In the genomic region with DNA sequence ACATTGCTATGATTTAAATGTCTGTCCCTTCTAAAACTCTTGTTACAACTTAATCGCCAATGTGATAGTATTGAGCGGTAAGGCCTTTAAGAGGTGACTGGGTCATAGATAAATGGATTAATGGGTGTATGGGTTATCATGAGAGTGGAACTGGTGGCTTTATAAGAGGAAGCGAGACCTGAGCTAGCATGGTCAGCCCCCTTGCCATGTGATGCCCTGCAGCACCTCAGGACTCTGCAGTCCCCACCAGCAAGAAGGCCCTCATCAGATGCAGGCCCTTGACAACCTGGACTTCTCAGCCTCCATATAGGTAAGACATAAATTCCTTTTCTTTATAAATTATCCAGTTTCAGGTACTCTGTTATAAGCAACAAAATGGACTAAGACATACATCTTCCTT, we compare ENCODE assay signal across 23 cellular contexts. TPM values are rescaled to one million over a fixed set of nuclear protein-coding genes. Genes with fewer than 3 reads are reported as not detected.
A peak's percentile ranks its signal among the peaks of the same experiment; 100 is the strongest.
DNase-seq lines count a peak whose midpoint lies in the region; ATAC-seq, FAIRE-seq and TF ChIP-seq lines count a peak whose summit lies in the region.
"Had no signal": no experiment of that assay in that cellular context is flagged by ENCODE, and none has a peak within 500 bp of the region (broad histone marks: within the 10 kb centered on the region; RNA-seq: fewer than 3 reads in every experiment).

No MANE protein-coding gene starts in this region.

- 99% methylated on average over 3 of the region's 3 CpGs for WGBS in HepG2 (ENCODE audit: low lambda C conversion rate)
- 100% methylated on average over 1 of the region's 3 CpGs for WGBS in right lobe of liver (ENCODE audit: insufficient coverage, low coverage, low lambda C conversion rate, missing lambda C conversion rate)

- no peaks in the 10 kb centered on the region for H4K20me1 ChIP-seq in HepG2 (ENCODE audit: insufficient read depth, low read length)
- H4K20me1 ChIP-seq in PC-9 (ENCODE audit: insufficient read depth) = no peaks in the 10 kb centered on the region

- H3K27me3 ChIP-seq in HepG2 (ENCODE audit: control insufficient read depth in 1 of 2, insufficient read depth in 2 of 2, low read length in 2 of 2) (no peaks in the 10 kb centered on the region), right lobe of liver (no peaks in the 10 kb centered on the region), brain microvascular endothelial cell (replicated peaks) (no peaks in the 10 kb centered on the region), PC-9 (ENCODE audit: insufficient read depth, low read depth) (no peaks in the 10 kb centered on the region)
- H3K27me3 ChIP-seq: BLaER1 treated with 17β-estradiol and CSF1 and Interleukin-3, amounts not matched to agents 10 nM and 100 nM had no signal

- H3K4me1 Mint-ChIP-seq in T-helper 2 cell treated with Interferon-gamma antibody and Interleukin-4, amounts not matched to agents 5 μg/mL and 100 μg/mL, for 36 hours (ENCODE audit: low read depth) = peaks cover 2% of the 10 kb centered on the region
- H3K4me1 Mint-ChIP-seq in neural crest cell = no peaks in the 10 kb centered on the region

- no TSS peak for BruUV-seq in HepG2 (replicated peaks; lab: Mats Ljungman, UMichigan)
- no TSS peak for BruUV-seq in PC-9 (replicated peaks; lab: Mats Ljungman, UMichigan)

- H3K4me3 ChIP-seq in HepG2 (replicated peaks in 1 of 3; ENCODE audit: insufficient read depth in 1 of 3, low read depth in 2 of 3, low read length in 3 of 3) (no peak overlapping the region), right lobe of liver (no peak overlapping the region), brain microvascular endothelial cell (ENCODE audit: low read depth, low read length) (no peak overlapping the region), PC-9 (no peak overlapping the region)
- H3K4me3 ChIP-seq: A549; BLaER1 treated with 17β-estradiol and CSF1 and Interleukin-3, amounts not matched to agents 10 nM and 100 nM had no signal

- H3K27ac ChIP-seq in HepG2 (ENCODE audit: extremely low read length, insufficient read depth, low read length) (peak overlapping the region; percentile 56), right lobe of liver (no peak overlapping the region), brain microvascular endothelial cell (no peak overlapping the region), PC-9 (no peak overlapping the region)
- H3K27ac ChIP-seq: 22Rv1; A549; BLaER1 treated with 17β-estradiol and CSF1 and Interleukin-3, amounts not matched to agents 10 nM and 100 nM; C4-2B had no signal

- no peak overlapping the region for H3K4me3 Mint-ChIP-seq in T-helper 2 cell treated with Interferon-gamma antibody and Interleukin-4, amounts not matched to agents 5 μg/mL and 100 μg/mL, for 36 hours
- H3K4me3 Mint-ChIP-seq in neural crest cell = no peak overlapping the region
- H3K4me3 Mint-ChIP-seq: B cell; CD4-positive, alpha-beta T cell; CD8-positive, alpha-beta T cell had no signal

- TF ChIP-seq POLR2A in HepG2 (IDR thresholded peaks at IDR 0.05; ENCODE audit: insufficient read depth in 1 of 2, low read depth in 2 of 2, low read length in 2 of 2) (no peak), right lobe of liver (IDR thresholded peaks at IDR 0.05) (no peak)

- H3K9me3 Mint-ChIP-seq in T-helper 2 cell treated with Interferon-gamma antibody and Interleukin-4, amounts not matched to agents 5 μg/mL and 100 μg/mL, for 36 hours = no peaks in the 10 kb centered on the region
- H3K9me3 Mint-ChIP-seq in neural crest cell = no peaks in the 10 kb centered on the region
- H3K9me3 Mint-ChIP-seq: CD4-positive, alpha-beta T cell; CD8-positive, alpha-beta T cell had no signal

- no peaks in the 10 kb centered on the region for H3K27me3 Mint-ChIP-seq in T-helper 2 cell treated with Interferon-gamma antibody and Interleukin-4, amounts not matched to agents 5 μg/mL and 100 μg/mL, for 36 hours (ENCODE audit: low read depth)
- no peaks in the 10 kb centered on the region for H3K27me3 Mint-ChIP-seq in neural crest cell (ENCODE audit: low read depth)
- H3K27me3 Mint-ChIP-seq: B cell; CD4-positive, alpha-beta T cell had no signal

- H3K4me2 ChIP-seq in HepG2 (ENCODE audit: low read depth, low read length) = peak overlapping the region; percentile 64; the same call in 1 of the 2 replicates
- no peak overlapping the region for H3K4me2 ChIP-seq in PC-9
- H3K4me2 ChIP-seq: A549; BLaER1 treated with 17β-estradiol and CSF1 and Interleukin-3, amounts not matched to agents 10 nM and 100 nM had no signal

- no peak for DNase-seq in T-helper 2 cell treated with Interferon-gamma antibody and Interleukin-4, amounts not matched to agents 5 μg/mL and 100 μg/mL, for 36 hours (ENCODE audit: low spot score)
- DNase-seq in T-helper 2 cell (no peak), HepG2 (ENCODE audit: low spot score) (no peak), right lobe of liver (no peak), neural crest cell (ENCODE audit: low read depth, low spot score) (no peak), brain microvascular endothelial cell (no peak), PC-9 (no peak)
- DNase-seq: AML-193; Caco-2; Calu3; CD4-positive, alpha-beta T cell; CD8-positive, alpha-beta T cell; DMS79 treated with DMSO at 0.1 percent for 48 hours; GF-D8 had no signal

- TF ChIP-seq CTCF in HepG2 (CRISPR knock-in tag; IDR thresholded peaks at IDR 0.05) (no peak), right lobe of liver (IDR thresholded peaks at IDR 0.05) (no peak), neural crest cell (conservative IDR thresholded peaks at IDR 0.05) (no peak), brain microvascular endothelial cell (IDR thresholded peaks at IDR 0.05; ENCODE audit: low read depth, low read length, missing control alignments) (no peak), PC-9 (conservative IDR thresholded peaks at IDR 0.05) (no peak)

- peaks cover 1 to 11% of the 10 kb centered on the region in 2 experiments; a peak in 2 of 5 replicates for H3K36me3 ChIP-seq in HepG2 (replicated peaks in 1 of 2; ENCODE audit: control insufficient read depth in 1 of 2, insufficient read depth in 2 of 2, low read length in 2 of 2)
- H3K36me3 ChIP-seq in right lobe of liver = peaks cover 0 to 8% (median 0%) of the 10 kb centered on the region in 4 donors
- no peaks in the 10 kb centered on the region for H3K36me3 ChIP-seq in brain microvascular endothelial cell (replicated peaks)
- H3K36me3 ChIP-seq in PC-9 (ENCODE audit: low read depth) = no peaks in the 10 kb centered on the region

- intact Hi-C loops in HepG2 (cut with micrococcal nuclease; ENCODE audit: unreplicated experiment) = no loop called here
- intact Hi-C loops in right lobe of liver (cut with DNase I) = no loop called here
- intact Hi-C loops in PC-9 (cut with micrococcal nuclease; ENCODE audit: unreplicated experiment) = no loop called here

- no peak overlapping the region for H3K9ac ChIP-seq in HepG2 (ENCODE audit: insufficient read depth, low read depth, low read length)
- H3K9ac ChIP-seq: BLaER1 treated with 17β-estradiol and CSF1 and Interleukin-3, amounts not matched to agents 10 nM and 100 nM had no signal

- 0 out of 2 replicates have a peak, but pooled peaks cover 10% of the 10 kb centered on the region for H3F3A ChIP-seq in PC-9 (ENCODE audit: insufficient read depth, low read depth)

- TF ChIP-seq RAD21 in HepG2 (CRISPR knock-in tag; IDR thresholded peaks at IDR 0.05) = no peak

- H3K9me3 ChIP-seq in HepG2 (ENCODE audit: low read length) = no peaks in the 10 kb centered on the region
- H3K9me3 ChIP-seq in right lobe of liver = no peaks in the 10 kb centered on the region
- no peaks in the 10 kb centered on the region for H3K9me3 ChIP-seq in PC-9 (ENCODE audit: insufficient read depth, low read depth)
- H3K9me3 ChIP-seq: A549; BLaER1 treated with 17β-estradiol and CSF1 and Interleukin-3, amounts not matched to agents 10 nM and 100 nM; Caco-2 had no signal

- TF ChIP-seq EP300 in HepG2 (IDR thresholded peaks at IDR 0.05; ENCODE audit: low read depth in 2 of 2, low read length in 2 of 2) (no peak), HepG2 (CRISPR knock-in tag; IDR thresholded peaks at IDR 0.05; ENCODE audit: borderline replicate concordance) (no peak)

- no peak for ATAC-seq in HepG2
- ATAC-seq in right lobe of liver = no peak
- ATAC-seq: A549; CD8-positive, alpha-beta T cell had no signal

- H3K79me2 ChIP-seq in HepG2 (ENCODE audit: insufficient read depth, low read length) (peaks cover 5% of the 10 kb centered on the region), PC-9 (ENCODE audit: low read depth) (no peaks in the 10 kb centered on the region)

- POLR2A ChIA-PET in HepG2 (lab: Yijun Ruan, JAX) (interaction anchor here (0.7 kb wide), 1 partner anchor 15 kb away, joined by 3 read pairs; a partner anchor contains a TSS), PC-9 (lab: Charles Lee; ENCODE audit: unreplicated experiment) (no interaction called here)

- H2AFZ ChIP-seq in HepG2 (ENCODE audit: low read length) = no peak overlapping the region
- no peak overlapping the region for H2AFZ ChIP-seq in PC-9

- peak overlapping the region; percentile 15 for H3K27ac Mint-ChIP-seq in T-helper 2 cell treated with Interferon-gamma antibody and Interleukin-4, amounts not matched to agents 5 μg/mL and 100 μg/mL, for 36 hours
- H3K27ac Mint-ChIP-seq in neural crest cell (ENCODE audit: unreplicated experiment) = peak overlapping the region; percentile 44
- H3K27ac Mint-ChIP-seq: B cell; CD4-positive, alpha-beta T cell; CD8-positive, alpha-beta T cell had no signal

- no peaks in the 10 kb centered on the region for H3K9me2 ChIP-seq in PC-9 (ENCODE audit: insufficient read depth)

- H3K36me3 Mint-ChIP-seq in T-helper 2 cell treated with Interferon-gamma antibody and Interleukin-4, amounts not matched to agents 5 μg/mL and 100 μg/mL, for 36 hours (ENCODE audit: low read depth) = peaks cover 53% of the 10 kb centered on the region
- no peaks in the 10 kb centered on the region for H3K36me3 Mint-ChIP-seq in neural crest cell (ENCODE audit: low read depth)

- in situ Hi-C loops in HepG2 (cut with HindIII; ENCODE audit: extremely low pct_ligation_motif_present, low pct_unique_long_range_greater_than_20kb) = no loop called here
- in situ Hi-C loops in brain microvascular endothelial cell (cut with HindIII; ENCODE audit: low pct_ligation_motif_present, low sequenced_read_pairs) = no loop called here

- no peak for FAIRE-seq in HepG2 (lab: Jason Lieb, UNC)
- FAIRE-seq: A549, D721Med, G401.6, GM12891, GM19239 had no signal

- H3K4me1 ChIP-seq in HepG2 (ENCODE audit: insufficient read depth, low read length) (peaks cover 69% of the 10 kb centered on the region), right lobe of liver (peaks cover 0 to 38% (median 16%) of the 10 kb centered on the region in 4 donors), PC-9 (replicated peaks; ENCODE audit: insufficient read depth) (peaks cover 12% of the 10 kb centered on the region)

- CTCF ChIA-PET in HepG2 (lab: Yijun Ruan, JAX; ENCODE audit: low intra/inter-chr PET ratio, low total read pairs) (no interaction called here), PC-9 (lab: Charles Lee) (no interaction called here)

RNA-seq across cellular contexts. Expression of a gene that starts 15.6 kb away (rescaled TPM):
- total RNA-seq in HepG2 (2016; rRNA removed; fragmentation: Illumina TruSeq; extraction: Trizol) = 15.5 and 16.2 TPM in 2 replicates
- total RNA-seq in HepG2 (2016; cell fraction: cytosol; rRNA removed; fragmentation: Illumina TruSeq; extraction: Trizol; ENCODE audit: low read depth) = 5.1 and 6.0 TPM in 2 replicates
- 14.9 and 16.1 TPM in 2 replicates for total RNA-seq in HepG2 (2016; cell fraction: insoluble cytoplasmic fraction; rRNA removed; fragmentation: Illumina TruSeq; extraction: Trizol)
- total RNA-seq in HepG2 (2016; cell fraction: membrane; rRNA removed; fragmentation: Illumina TruSeq; extraction: Trizol) = 7.8 TPM in 2 replicates
- total RNA-seq in HepG2 (2016; cell fraction: nucleus; rRNA removed; fragmentation: Illumina TruSeq; extraction: Trizol) = 20.8 and 22.4 TPM in 2 replicates
- polyA plus RNA-seq in HepG2 (2011; rRNA removed) = 35.2 and 37.1 TPM in 2 replicates
- polyA plus RNA-seq in HepG2 (2011; cell fraction: cytosol; rRNA removed) = 22.5 and 24.9 TPM in 2 replicates
- 82.0 and 93.9 TPM in 2 replicates for polyA plus RNA-seq in HepG2 (2011; cell fraction: nucleus; rRNA removed)
- 18.0 and 20.0 TPM in 2 replicates for polyA plus RNA-seq in HepG2 (2012)
- 1.4 and 1.5 TPM in 2 replicates for polyA plus RNA-seq in HepG2 (2016; cell fraction: cytosol; fragmentation: Illumina TruSeq; extraction: Trizol; ENCODE audit: low read depth)
- polyA plus RNA-seq in HepG2 (2016; cell fraction: insoluble cytoplasmic fraction; fragmentation: Illumina TruSeq; extraction: Trizol; ENCODE audit: low read depth) = 13.9 and 16.3 TPM in 2 replicates
- 4.4 and 4.5 TPM in 2 replicates for polyA plus RNA-seq in HepG2 (2016; cell fraction: membrane; fragmentation: Illumina TruSeq; extraction: Trizol; ENCODE audit: low read depth)
- 31.0 and 39.2 TPM in 2 replicates for polyA plus RNA-seq in HepG2 (2016; cell fraction: nucleus; fragmentation: Illumina TruSeq; extraction: Trizol; ENCODE audit: insufficient read depth, low read depth)
- 52.9 and 70.5 TPM in 2 replicates for polyA minus RNA-seq in HepG2 (2011; rRNA and poly(A)+ RNA removed; ENCODE audit: low replicate concordance)
- polyA minus RNA-seq in HepG2 (2011; cell fraction: cytosol; rRNA and poly(A)+ RNA removed) = 23.5 and 23.8 TPM in 2 replicates
- 46.7 and 57.6 TPM in 2 replicates for polyA minus RNA-seq in HepG2 (2011; cell fraction: nucleus; rRNA and poly(A)+ RNA removed)
- 10 to 100 TPM; 15.7 to 33.1 (median 23.3) TPM for total RNA-seq in right lobe of liver
- 2.7 and 2.9 TPM in 2 replicates for total RNA-seq in neural crest cell
- total RNA-seq in PC-9 (2021) = 32.4 and 37.7 TPM in 2 replicates
